ENCODE assay signal across 8 cellular contexts in the genomic region with DNA sequence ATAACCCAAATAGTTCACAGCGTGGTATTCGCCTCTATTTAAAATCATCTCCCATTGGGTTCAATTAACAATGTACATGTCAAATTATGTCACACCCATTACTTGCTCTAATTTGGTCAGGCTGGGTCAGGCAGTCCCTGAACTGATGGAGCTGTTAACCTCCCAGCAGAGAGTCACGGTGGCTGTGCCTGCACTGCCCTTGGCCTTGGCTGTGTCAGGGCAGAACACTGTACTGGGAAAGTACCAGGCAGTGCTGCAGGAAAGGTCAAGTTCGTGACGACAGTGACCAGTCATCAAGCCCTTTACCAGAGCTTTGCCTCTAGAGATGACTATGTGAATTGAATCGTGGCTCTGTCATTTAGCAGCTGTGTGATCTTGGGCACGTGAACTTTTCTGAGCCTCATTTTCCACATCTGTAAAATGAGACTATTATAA.
DNase-seq lines count a peak whose midpoint lies in the region; ATAC-seq, FAIRE-seq and TF ChIP-seq lines count a peak whose summit lies in the region.

No MANE protein-coding gene starts in this region.

- H3K27ac Mint-ChIP-seq in astrocyte (ENCODE audit: unreplicated experiment) (peak overlapping the region; percentile 30), osteocyte (ENCODE audit: unreplicated experiment) (no peak overlapping the region)

- H3K4me3 ChIP-seq in astrocyte (ENCODE audit: insufficient read depth, low read depth, low read length) (no peak overlapping the region), gastrocnemius medialis (no peak overlapping the region), WERI-Rb-1 (ENCODE audit: low read depth, low read length) (no peak overlapping the region)

- H3K4me3 Mint-ChIP-seq in astrocyte (ENCODE audit: unreplicated experiment) (no peak overlapping the region), osteocyte (ENCODE audit: unreplicated experiment) (no peak overlapping the region)

- H3K9me3 ChIP-seq in astrocyte (ENCODE audit: insufficient read depth, low read depth, low read length) (no peaks in the 10 kb centered on the region), gastrocnemius medialis (no peaks in the 10 kb centered on the region), WERI-Rb-1 (ENCODE audit: severe bottlenecking) (no peaks in the 10 kb centered on the region)

- H3K4me2 ChIP-seq in astrocyte (ENCODE audit: low read length): no peak overlapping the region

- H3K27me3 ChIP-seq in astrocyte (ENCODE audit: insufficient read depth, low read length): no peaks in the 10 kb centered on the region
- H3K27me3 ChIP-seq in gastrocnemius medialis: no peaks in the 10 kb centered on the region
- no peaks in the 10 kb centered on the region for H3K27me3 ChIP-seq in WERI-Rb-1 (ENCODE audit: insufficient read depth, low read depth, severe bottlenecking)

- H3K36me3 Mint-ChIP-seq in astrocyte (ENCODE audit: low read depth, unreplicated experiment) (no peaks in the 10 kb centered on the region), osteocyte (ENCODE audit: unreplicated experiment) (no peaks in the 10 kb centered on the region)

- no peaks in the 10 kb centered on the region for H3K9me3 Mint-ChIP-seq in astrocyte (ENCODE audit: unreplicated experiment)
- no peaks in the 10 kb centered on the region for H3K9me3 Mint-ChIP-seq in osteocyte (ENCODE audit: unreplicated experiment)

- DNase-seq in EH (ENCODE audit: low read depth) (peak; percentile 93), astrocyte (ENCODE audit: low read depth) (peak; percentile 71), gastrocnemius medialis (peak in 1 of 2 donors; percentile 48), NCI-H2081 treated with DMSO at 0.1 percent for 48 hours (lab: John Stamatoyannopoulos, UW) (no peak), WERI-Rb-1 (no peak), osteocyte (ENCODE audit: extremely low spot score, unreplicated experiment) (no peak)

- H3K9ac ChIP-seq in astrocyte (ENCODE audit: low read length): no peak overlapping the region

- H3K79me2 ChIP-seq in astrocyte (ENCODE audit: insufficient read depth, low read length): no peaks in the 10 kb centered on the region

- no peaks in the 10 kb centered on the region for H4K20me1 ChIP-seq in astrocyte (ENCODE audit: insufficient read depth, low read length)

- H3K27ac ChIP-seq in astrocyte (ENCODE audit: low read depth, low read length) (no peak overlapping the region), gastrocnemius medialis (no peak overlapping the region), WERI-Rb-1 (no peak overlapping the region)

- ATAC-seq in GM19324 (IDR thresholded peaks at IDR 0.05; ENCODE audit: low FRiP score, unreplicated experiment): peak; percentile 65
- peak; percentile 96 for ATAC-seq in HG03175 (IDR thresholded peaks at IDR 0.05; ENCODE audit: unreplicated experiment)
- ATAC-seq in gastrocnemius medialis: peak; percentile 63 to 72

- H3K36me3 ChIP-seq in astrocyte (ENCODE audit: insufficient read depth, low read length) (no peaks in the 10 kb centered on the region), gastrocnemius medialis (no peaks in the 10 kb centered on the region), WERI-Rb-1 (no peaks in the 10 kb centered on the region)

- TF ChIP-seq CTCF in astrocyte (IDR thresholded peaks at IDR 0.05; ENCODE audit: insufficient read depth, low read depth, low read length) (no peak), gastrocnemius medialis (IDR thresholded peaks at IDR 0.05 in 4 of 5, conservative IDR thresholded peaks at IDR 0.05 in 1 of 5) (no peak), WERI-Rb-1 (IDR thresholded peaks at IDR 0.05; ENCODE audit: low read depth, low read length) (no peak), osteocyte (IDR thresholded peaks at IDR 0.05) (no peak)

- in situ Hi-C loops in gastrocnemius medialis (cut with MboI; ENCODE audit: low sequenced_read_pairs in 4 of 4): no loop called here

- no peaks in the 10 kb centered on the region for H3K27me3 Mint-ChIP-seq in astrocyte (ENCODE audit: low read depth, unreplicated experiment)
- no peaks in the 10 kb centered on the region for H3K27me3 Mint-ChIP-seq in osteocyte (ENCODE audit: unreplicated experiment)

- intact Hi-C loops in gastrocnemius medialis (cut with DNase I; ENCODE audit: low total_unique reads): no loop called here

- no peak for TF ChIP-seq POLR2A in gastrocnemius medialis (IDR thresholded peaks at IDR 0.05)

- H3K4me1 ChIP-seq in astrocyte (ENCODE audit: insufficient read depth, low read length): peaks cover 7% of the 10 kb centered on the region
- peaks cover under 1 to 4% of the 10 kb centered on the region in 2 donors for H3K4me1 ChIP-seq in gastrocnemius medialis

- peaks cover 11% of the 10 kb centered on the region for H3K4me1 Mint-ChIP-seq in astrocyte (ENCODE audit: low read depth, unreplicated experiment)
- H3K4me1 Mint-ChIP-seq in osteocyte (ENCODE audit: unreplicated experiment): peaks cover 5% of the 10 kb centered on the region

- no peak for FAIRE-seq in astrocyte (lab: Jason Lieb, UNC)

- H2AFZ ChIP-seq in astrocyte (ENCODE audit: low read depth, low read length): peak overlapping the region; percentile 39

Comparison
In these comparisons a context has a peak if more than half of its experiments do, and no peak if none do; other contexts are left out.
1. DNase-seq: peak in EH (single experiment) and astrocyte (single experiment); none in NCI-H2081 treated with DMSO at 0.1 percent for 48 hours (single experiment), WERI-Rb-1 (single experiment) and osteocyte (single experiment).
2. Peak in every context shown above with its lines, with median percentiles within 50 percentile points of each other: ATAC-seq.